23 cellular contexts compared by ENCODE assay signal in genomic region chr21:42067531-42068255, GRCh38. TPM values are rescaled to one million over a fixed set of nuclear protein-coding genes. Genes with fewer than 3 reads are reported as not detected.
DNase-seq lines count a peak whose midpoint lies in the region; ATAC-seq, FAIRE-seq and TF ChIP-seq lines count a peak whose summit lies in the region.
"Had no signal": no experiment of that assay in that cellular context is flagged by ENCODE, and none has a peak within 500 bp of the region (broad histone marks: within the 10 kb centered on the region; RNA-seq: fewer than 3 reads in every experiment).

No MANE protein-coding gene starts in this region.

- H3K9me2 ChIP-seq in GM23338 (ENCODE audit: insufficient read depth), result no peaks in the 10 kb centered on the region
- H3K9me2 ChIP-seq in OCI-LY7 (ENCODE audit: insufficient read depth, low read length), result no peaks in the 10 kb centered on the region

- no peaks in the 10 kb centered on the region for H3K79me2 ChIP-seq in GM23338 (replicated peaks; ENCODE audit: insufficient read depth)
- H3K79me2 ChIP-seq in OCI-LY7 (ENCODE audit: insufficient read depth, low read depth, low read length), result peaks cover 14% of the 10 kb centered on the region; the same call in 1 of the 2 replicates
- no peaks in the 10 kb centered on the region for H3K79me2 ChIP-seq in H1 (ENCODE audit: control insufficient read depth in 1 of 2, insufficient read depth in 2 of 2, low read length in 2 of 2)
- H3K79me2 ChIP-seq in neural progenitor cell (ENCODE audit: low read depth), result no peaks in the 10 kb centered on the region

- no peaks in the 10 kb centered on the region for H3K36me3 ChIP-seq in GM23338 (ENCODE audit: insufficient read depth)
- no peaks in the 10 kb centered on the region for H3K36me3 ChIP-seq in OCI-LY7 (ENCODE audit: insufficient read depth, low read length)
- H3K36me3 ChIP-seq in H1 (ENCODE audit: control insufficient read depth in 2 of 4, insufficient read depth in 4 of 4, low read length in 3 of 4), result no peaks in the 10 kb centered on the region
- H3K36me3 ChIP-seq in neural progenitor cell, result no peaks in the 10 kb centered on the region
- H3K36me3 ChIP-seq: BLaER1, HAP-1, SJCRH30 had no signal

- 84% methylated on average over 30 of the region's 30 CpGs; no CpG with 5 or more reads in 1 of the 2 experiments for WGBS in H1 (ENCODE audit: extremely low coverage in 1 of 2, insufficient coverage in 1 of 2, insufficient read length in 1 of 2, insufficient replicate concordance in 2 of 2, low coverage in 1 of 2, low lambda C conversion rate in 2 of 2, missing lambda C conversion rate in 1 of 2), 2 experiments

- no peak overlapping the region for H2AK5ac ChIP-seq in H1 (ENCODE audit: low read depth, low read length)

- TF ChIP-seq EP300 in H1 (IDR thresholded peaks at IDR 0.05; ENCODE audit: borderline replicate concordance in 1 of 2, low read depth in 2 of 2, low read length in 2 of 2), result no peak

- no peak overlapping the region for H3K18ac ChIP-seq in H1 (ENCODE audit: extremely low read depth, low read length)

- no TSS peak for BruUV-seq in OCI-LY7 (replicated peaks; lab: Mats Ljungman, UMichigan)

- peaks cover 6% of the 10 kb centered on the region for H3K23me2 ChIP-seq in H1 (ENCODE audit: low read depth, low read length)

- intact Hi-C loops in OCI-LY7 (cut with micrococcal nuclease; ENCODE audit: unreplicated experiment), result loop anchor here (10.0 kb wide), 2 partner anchors 467 to 643 kb away; partner anchors contain the start of gene MX1

- no peak overlapping the region for H4K5ac ChIP-seq in H1 (ENCODE audit: insufficient read length, low read depth, low read length)

- H3K4me2 ChIP-seq in GM23338 (no peak overlapping the region), OCI-LY7 (ENCODE audit: low read length) (peak overlapping the region; percentile 94), H1 (ENCODE audit: insufficient read depth in 1 of 2, low read depth in 2 of 2, low read length in 2 of 2) (no peak overlapping the region), neural progenitor cell (no peak overlapping the region)
- H3K4me2 ChIP-seq: PC-9 had no signal

- H3K9me3 ChIP-seq in OCI-LY7 (ENCODE audit: low read length) (no peaks in the 10 kb centered on the region), H1 (ENCODE audit: insufficient read depth in 2 of 2, low read depth in 1 of 2, low read length in 1 of 2) (no peaks in the 10 kb centered on the region), neural progenitor cell (ENCODE audit: low read depth) (no peaks in the 10 kb centered on the region)
- H3K9me3 ChIP-seq: BLaER1, HAP-1, SJCRH30 had no signal

- no peak overlapping the region for H2BK120ac ChIP-seq in H1 (replicated peaks; ENCODE audit: low read depth, low read length)

- no peak overlapping the region for H2BK5ac ChIP-seq in H1 (ENCODE audit: low read depth, low read length)

- no peak overlapping the region for H2BK20ac ChIP-seq in H1 (ENCODE audit: low read length)

- no peak overlapping the region for H3K4me3 ChIP-seq in GM23338
- peak overlapping the region; percentile 68 for H3K4me3 ChIP-seq in OCI-LY7 (ENCODE audit: low read depth, low read length, poor library complexity, severe bottlenecking)
- no peak overlapping the region for H3K4me3 ChIP-seq in H1 (ENCODE audit: extremely low read depth in 1 of 4, insufficient read depth in 2 of 4, low read depth in 3 of 4, low read length in 4 of 4)
- no peak overlapping the region for H3K4me3 ChIP-seq in neural progenitor cell
- H3K4me3 ChIP-seq: BLaER1, HAP-1, PC-9, SJCRH30 had no signal

- H4K91ac ChIP-seq in H1 (replicated peaks; ENCODE audit: insufficient read length, low read length), result no peak overlapping the region

- CTCF ChIA-PET in OCI-LY7 (lab: Charles Lee; ENCODE audit: unreplicated experiment), result no interaction called here
- CTCF ChIA-PET in H1 (lab: Charles Lee; ENCODE audit: partially characterized antibody), result interaction anchor here (0.6 to 0.7 kb wide), 2 partner anchors 9 to 497 kb away, joined by 3 to 4 read pairs; no protein-coding TSS in a partner anchor

- H3K4me1 Mint-ChIP-seq in GM23338, result peaks cover 25% of the 10 kb centered on the region
- H3K4me1 Mint-ChIP-seq in neural progenitor cell, result peaks cover 30% of the 10 kb centered on the region
- H3K4me1 Mint-ChIP-seq in naive thymus-derived CD8-positive, alpha-beta T cell, result peaks cover 20 to 42% (median 33%) of the 10 kb centered on the region in 4 donors

- H3K27ac ChIP-seq in GM23338 (ENCODE audit: low read depth) (no peak overlapping the region), OCI-LY7 (ENCODE audit: low read depth, low read length, poor library complexity, severe bottlenecking) (peak overlapping the region; percentile 93), H1 (ENCODE audit: low read depth, low read length) (no peak overlapping the region), neural progenitor cell (no peak overlapping the region)
- H3K27ac ChIP-seq: BLaER1, PC-9, RWPE1, SJCRH30 had no signal

- H2BK15ac ChIP-seq in H1 (ENCODE audit: low read length), result no peak overlapping the region

- H3K27me3 ChIP-seq in GM23338 (ENCODE audit: insufficient read depth), result no peaks in the 10 kb centered on the region
- H3K27me3 ChIP-seq in H1 (replicated peaks in 1 of 4; ENCODE audit: control insufficient read depth in 3 of 4, extremely low read depth in 1 of 4, insufficient read depth in 3 of 4, low read length in 3 of 4), result 0 out of 7 replicates have a peak, but pooled peaks cover 0 to 4% (median 0%) of the 10 kb centered on the region in 4 experiments
- H3K27me3 ChIP-seq in neural progenitor cell, result no peaks in the 10 kb centered on the region
- H3K27me3 ChIP-seq: BLaER1 had no signal

- peak overlapping the region; percentile 78; the same call in 1 of the 2 replicates for H2AFZ ChIP-seq in GM23338
- H2AFZ ChIP-seq in OCI-LY7 (ENCODE audit: low read length), result no peak overlapping the region
- peak overlapping the region; percentile 35; the same call in 1 of the 2 replicates for H2AFZ ChIP-seq in H1 (ENCODE audit: low read length)
- H2AFZ ChIP-seq in neural progenitor cell (replicated peaks), result peak overlapping the region; percentile 56
- H2AFZ ChIP-seq: PC-9 had no signal

- ATAC-seq in GM23338 (no peak), HG02938 (IDR thresholded peaks at IDR 0.05; ENCODE audit: unreplicated experiment) (no peak), GM21381 (IDR thresholded peaks at IDR 0.05; ENCODE audit: unreplicated experiment) (no peak)
- ATAC-seq in naive thymus-derived CD8-positive, alpha-beta T cell, result no peak

- POLR2A ChIA-PET in OCI-LY7 (lab: Charles Lee) (interaction anchor here (1.5 kb wide), 1 partner anchor 9 kb away, joined by 6 read pairs; no protein-coding TSS in a partner anchor), H1 (lab: Charles Lee; ENCODE audit: partially characterized antibody) (no interaction called here)
- POLR2A ChIA-PET in naive thymus-derived CD8-positive, alpha-beta T cell (lab: Charles Lee), result no interaction called here

- H3K14ac ChIP-seq in H1 (ENCODE audit: insufficient read length), result no peak overlapping the region

- H3K56ac ChIP-seq in H1 (replicated peaks; ENCODE audit: insufficient read length, low read depth, low read length), result no peak overlapping the region

- no peaks in the 10 kb centered on the region for H4K20me1 ChIP-seq in GM23338 (replicated peaks; ENCODE audit: insufficient read depth)
- no peaks in the 10 kb centered on the region for H4K20me1 ChIP-seq in OCI-LY7 (ENCODE audit: insufficient read depth, low read length)
- no peaks in the 10 kb centered on the region for H4K20me1 ChIP-seq in H1 (replicated peaks in 1 of 2; ENCODE audit: control insufficient read depth in 1 of 2, insufficient read depth in 2 of 2, low read length in 2 of 2)
- no peaks in the 10 kb centered on the region for H4K20me1 ChIP-seq in neural progenitor cell (ENCODE audit: low read depth)
- H4K20me1 ChIP-seq: BLaER1 had no signal

- DNase-seq in GM23338 (ENCODE audit: low spot score), result no peak
- no peak for DNase-seq in OCI-LY7 (ENCODE audit: low spot score)
- no peak for DNase-seq in H1 (ENCODE audit: low read depth in 1 of 2, low spot score in 2 of 2)
- no peak for DNase-seq in neural progenitor cell (ENCODE audit: low spot score)
- no peak for DNase-seq in OCI-M1 (lab: John Stamatoyannopoulos, UW)
- no peak for DNase-seq in naive thymus-derived CD8-positive, alpha-beta T cell
- DNase-seq: NCI-H1092 treated with DMSO at 0.1 percent for 48 hours, NCI-H146, NCI-H2107, NCI-H510A, NCI-H774, PC-9, SJCRH30 had no signal

- H3F3A ChIP-seq in GM23338 (replicated peaks; ENCODE audit: low read depth) (no peaks in the 10 kb centered on the region), neural progenitor cell (ENCODE audit: low read depth) (no peaks in the 10 kb centered on the region)

- no peak for TF ChIP-seq CTCF in GM23338 (conservative IDR thresholded peaks at IDR 0.05; ENCODE audit: low read depth in 2 of 2)
- TF ChIP-seq CTCF in OCI-LY7 (conservative IDR thresholded peaks at IDR 0.05; ENCODE audit: low read length), result no peak
- TF ChIP-seq CTCF in H1 (IDR thresholded peaks at IDR 0.05; ENCODE audit: control extremely low read depth in 1 of 3, insufficient read depth in 1 of 3, low read depth in 1 of 3, low read length in 3 of 3), result no peak
- TF ChIP-seq CTCF in neural progenitor cell (IDR thresholded peaks at IDR 0.05), result no peak

- H3K9ac ChIP-seq in H1 (replicated peaks in 1 of 4; ENCODE audit: extremely low read depth in 1 of 4, low read depth in 3 of 4, low read length in 3 of 4) (no peak overlapping the region; a peak in 1 of 7 replicates), neural progenitor cell (no peak overlapping the region)
- H3K9ac ChIP-seq: BLaER1 had no signal

- no peak overlapping the region for H4K8ac ChIP-seq in H1 (ENCODE audit: extremely low read depth, insufficient read depth, low read length)

- TF ChIP-seq RAD21 in H1 (IDR thresholded peaks at IDR 0.05 in 1 of 2, conservative IDR thresholded peaks at IDR 0.05 in 1 of 2; ENCODE audit: low read depth in 2 of 2, low read length in 2 of 2), result no peak

- H3K9me3 Mint-ChIP-seq in GM23338 (no peaks in the 10 kb centered on the region), neural progenitor cell (no peaks in the 10 kb centered on the region)
- no peaks in the 10 kb centered on the region for H3K9me3 Mint-ChIP-seq in naive thymus-derived CD8-positive, alpha-beta T cell
- H3K9me3 Mint-ChIP-seq: CD8-positive, alpha-beta memory T cell; IgD-negative memory B cell had no signal

- no peak overlapping the region for H3K27ac Mint-ChIP-seq in GM23338
- H3K27ac Mint-ChIP-seq in neural progenitor cell, result no peak overlapping the region
- peak overlapping the region in 3 of 10 donors; percentile 41 to 67 (median 49) for H3K27ac Mint-ChIP-seq in naive thymus-derived CD8-positive, alpha-beta T cell
- H3K27ac Mint-ChIP-seq: CD8-positive, alpha-beta memory T cell had no signal

- H3K36me3 Mint-ChIP-seq in GM23338 (ENCODE audit: low read depth), result no peaks in the 10 kb centered on the region
- H3K36me3 Mint-ChIP-seq in neural progenitor cell, result no peaks in the 10 kb centered on the region
- peaks cover 0 to 4% (median 0%) of the 10 kb centered on the region in 3 donors for H3K36me3 Mint-ChIP-seq in naive thymus-derived CD8-positive, alpha-beta T cell

- no peak for FAIRE-seq in H1 (lab: Jason Lieb, UNC)
- FAIRE-seq: D721Med had no signal

- peaks cover 3% of the 10 kb centered on the region; the same call in 1 of the 2 replicates for H3K4me1 ChIP-seq in GM23338 (ENCODE audit: insufficient read depth)
- H3K4me1 ChIP-seq in OCI-LY7 (ENCODE audit: insufficient read depth, low read length, poor library complexity, severe bottlenecking), result peaks cover 76% of the 10 kb centered on the region
- H3K4me1 ChIP-seq in H1 (replicated peaks in 1 of 4; ENCODE audit: control insufficient read depth in 3 of 4, insufficient read depth in 4 of 4, low read length in 3 of 4), result peaks cover 0 to 21% (median 9%) of the 10 kb centered on the region in 4 experiments; a peak in 4 of 7 replicates
- H3K4me1 ChIP-seq in neural progenitor cell, result peaks cover 18% of the 10 kb centered on the region
- H3K4me1 ChIP-seq: HAP-1, SJCRH30 had no signal

- H3K79me1 ChIP-seq in H1 (ENCODE audit: low read depth, low read length), result no peaks in the 10 kb centered on the region

- H3K4me3 Mint-ChIP-seq in GM23338 (no peak overlapping the region), neural progenitor cell (no peak overlapping the region)
- H3K4me3 Mint-ChIP-seq in naive thymus-derived CD8-positive, alpha-beta T cell, result no peak overlapping the region

- no peak overlapping the region for H3K4ac ChIP-seq in H1 (replicated peaks; ENCODE audit: insufficient read length, low read depth, low read length)

- TF ChIP-seq POLR2A in H1 (IDR thresholded peaks at IDR 0.05; ENCODE audit: control extremely low read depth in 1 of 2, low read depth in 2 of 2, low read length in 2 of 2), result no peak

- H3K27me3 Mint-ChIP-seq in GM23338 (ENCODE audit: insufficient read depth, low read depth, poor library complexity), result peaks cover 9% of the 10 kb centered on the region
- peaks cover 17% of the 10 kb centered on the region for H3K27me3 Mint-ChIP-seq in neural progenitor cell (ENCODE audit: insufficient read depth, low read depth)
- no peaks in the 10 kb centered on the region for H3K27me3 Mint-ChIP-seq in naive thymus-derived CD8-positive, alpha-beta T cell

- H3K23ac ChIP-seq in H1 (ENCODE audit: insufficient read length), result no peak overlapping the region

- peak overlapping the region; percentile 75; the same call in 1 of the 2 replicates for H2BK12ac ChIP-seq in H1 (ENCODE audit: low read depth, low read length)

RNA-seq across cellular contexts. Expression of gene UMODL1, which starts 3.4 kb away (rescaled TPM):
- not detected in 2 replicates for total RNA-seq in GM23338 (2014; rRNA removed; shearing (Covaris generic))
- polyA plus RNA-seq in GM23338 (2016; fragmentation: Nextera tagmentation; extraction: Ambion mirVana), result 0.05 TPM in 1 of 2 replicates, not detected in the other
- 6.6 and 12.3 TPM in 2 replicates for total RNA-seq in OCI-LY7 (2014; rRNA removed; shearing (Covaris generic))
- 7.4 and 10.0 TPM in 2 replicates for total RNA-seq in OCI-LY7 (2022)
- not detected in 2 replicates for total RNA-seq in H1 (2021; fragmentation: NEBNext Ultra II Directional; extraction: Animal tissue kit (Norgen Biotek cat#: 25700))
- polyA plus RNA-seq in H1 (2011; rRNA removed), result 0.02 TPM in 1 of 2 replicates, not detected in the other
- not detected for polyA plus RNA-seq in H1 (2011; cell fraction: cytosol; rRNA removed)
- polyA plus RNA-seq in H1 (2011; cell fraction: nucleus; rRNA removed), result not detected
- polyA plus RNA-seq in H1 (2012, experiment 1 of 2), result not detected in 4 replicates
- polyA plus RNA-seq in H1 (2012, experiment 2 of 2), result not detected
- not detected for polyA plus RNA-seq in H1 (2013, experiment 1 of 2)
- polyA plus RNA-seq in H1 (2013, experiment 2 of 2), result not detected
- not detected in 2 replicates for polyA minus RNA-seq in H1 (2011; rRNA and poly(A)+ RNA removed)
- polyA minus RNA-seq in H1 (2011; cell fraction: cytosol; rRNA and poly(A)+ RNA removed), result not detected
- polyA minus RNA-seq in H1 (2011; cell fraction: nucleus; rRNA and poly(A)+ RNA removed), result not detected
- total RNA-seq in neural progenitor cell (ENCODE audit: low replicate concordance), result 0.09 TPM in 1 of 2 replicates, not detected in the other
- 1 to 10 TPM; 2.7 to 3.1 TPM for total RNA-seq in naive thymus-derived CD8-positive, alpha-beta T cell
- polyA plus RNA-seq in naive thymus-derived CD8-positive, alpha-beta T cell, result under 1 TPM; 0.03 to 0.07 (median 0.06) TPM
- total RNA-seq: A673, HT1080, PC-9 had no signal
- polyA plus RNA-seq: CD8-positive, alpha-beta memory T cell had no signal

RNA-seq across cellular contexts. Expression of gene ZBTB21, which starts 57.5 kb away (rescaled TPM):
- 11.0 and 13.6 TPM in 2 replicates for total RNA-seq in GM23338 (2014; rRNA removed; shearing (Covaris generic))
- polyA plus RNA-seq in GM23338 (2016; fragmentation: Nextera tagmentation; extraction: Ambion mirVana) (8.7 and 10.0 TPM in 2 replicates), H1 (2011; rRNA removed) (3.9 and 4.0 TPM in 2 replicates)
- 10.0 and 12.4 TPM in 2 replicates for total RNA-seq in OCI-LY7 (2014; rRNA removed; shearing (Covaris generic))
- total RNA-seq in OCI-LY7 (2022) (19.6 and 22.6 TPM in 2 replicates), neural progenitor cell (ENCODE audit: low replicate concordance) (24.2 and 25.3 TPM in 2 replicates)
- 16.2 and 17.8 TPM in 2 replicates for total RNA-seq in H1 (2021; fragmentation: NEBNext Ultra II Directional; extraction: Animal tissue kit (Norgen Biotek cat#: 25700))
- polyA plus RNA-seq in H1 (2011; cell fraction: cytosol; rRNA removed), result 3.8 TPM
- 8.8 TPM for polyA plus RNA-seq in H1 (2011; cell fraction: nucleus; rRNA removed)
- polyA plus RNA-seq in H1 (2012, experiment 1 of 2), result 5.4 to 8.5 TPM (median 6.6 TPM) in 4 replicates
- polyA plus RNA-seq in H1 (2012, experiment 2 of 2), result 0.37 TPM
- 7.4 TPM for polyA plus RNA-seq in H1 (2013, experiment 1 of 2)
- 7.1 TPM for polyA plus RNA-seq in H1 (2013, experiment 2 of 2)
- 16.0 and 24.5 TPM in 2 replicates for polyA minus RNA-seq in H1 (2011; rRNA and poly(A)+ RNA removed)
- 12.4 TPM for polyA minus RNA-seq in H1 (2011; cell fraction: cytosol; rRNA and poly(A)+ RNA removed)
- polyA minus RNA-seq in H1 (2011; cell fraction: nucleus; rRNA and poly(A)+ RNA removed), result 24.6 TPM
- 10 to 100 TPM; 29.4 to 33.3 TPM for total RNA-seq in naive thymus-derived CD8-positive, alpha-beta T cell
- polyA plus RNA-seq in naive thymus-derived CD8-positive, alpha-beta T cell, result 1 to 10 TPM; 4.2 to 6.3 (median 4.7) TPM
